In the genomic region with DNA sequence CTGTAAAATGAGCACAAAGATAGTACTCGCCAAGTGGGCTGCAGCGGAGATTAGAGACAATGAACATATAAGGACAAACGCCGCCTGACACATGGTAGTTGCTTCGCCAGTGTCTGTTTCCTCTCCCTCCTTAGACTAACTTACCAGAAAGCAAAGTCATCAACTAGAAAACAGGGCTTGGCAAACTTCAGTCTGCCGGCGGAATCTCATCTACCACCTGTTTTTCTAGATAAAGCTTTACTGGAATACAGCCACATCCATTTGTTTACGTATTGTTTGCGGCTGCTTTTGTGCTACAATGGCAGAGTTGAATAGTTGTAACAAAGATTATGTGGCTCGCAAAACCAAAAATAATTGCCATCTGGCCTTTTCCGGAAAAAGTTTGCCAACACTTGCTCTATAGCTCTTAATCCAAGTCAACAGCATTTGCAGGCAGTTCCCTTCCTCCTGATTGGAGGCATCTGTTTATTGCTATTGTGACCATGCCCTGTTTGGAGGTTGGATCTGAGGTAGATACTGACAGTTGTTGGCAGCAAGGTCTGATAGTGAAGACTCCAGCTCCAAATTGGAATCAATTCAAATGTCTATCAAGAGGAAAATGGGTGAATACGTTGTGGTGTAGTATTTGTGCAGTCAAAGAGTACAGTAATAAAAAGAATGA, we compare ENCODE assay signal across 16 cellular contexts.
DNase-seq lines count a peak whose midpoint lies in the region; ATAC-seq and TF ChIP-seq lines count a peak whose summit lies in the region.
"Had no signal": no experiment of that assay in that cellular context is flagged by ENCODE, and none has a peak within 500 bp of the region (broad histone marks: within the 10 kb centered on the region; RNA-seq: fewer than 3 reads in every experiment).

No MANE protein-coding gene starts in this region.

- no peaks in the 10 kb centered on the region for H3K4me1 Mint-ChIP-seq in endothelial cell (ENCODE audit: unreplicated experiment)

- no peaks in the 10 kb centered on the region for H3K36me3 Mint-ChIP-seq in endothelial cell (ENCODE audit: low read depth, unreplicated experiment)

- H3K27me3 ChIP-seq in gastrocnemius medialis, result no peaks in the 10 kb centered on the region

- H3K4me3 ChIP-seq in gastrocnemius medialis, result no peak overlapping the region
- H3K4me3 ChIP-seq: A549 had no signal

- DNase-seq in NCI-H1092 treated with DMSO at 0.1 percent for 48 hours (lab: John Stamatoyannopoulos, UW), result peak; percentile 51
- DNase-seq in NCI-H1092 (lab: John Stamatoyannopoulos, UW), result no peak
- peak; percentile 44 for DNase-seq in NCI-H1105 (lab: John Stamatoyannopoulos, UW)
- DNase-seq in OCI-M1 (lab: John Stamatoyannopoulos, UW), result peak; percentile 25
- DNase-seq in gastrocnemius medialis, result peak in 1 of 2 donors; percentile 13
- no peak for DNase-seq in endothelial cell (ENCODE audit: low spot score)
- DNase-seq: C1 segment of cervical spinal cord, HCEC 1CT, IMR-90, Kasumi-1, NCI-H1436, SHP77 treated with DMSO at 0.1 percent for 48 hours had no signal

- in situ Hi-C loops in gastrocnemius medialis (cut with MboI; ENCODE audit: low sequenced_read_pairs in 4 of 4), result no loop called here

- intact Hi-C loops in gastrocnemius medialis (cut with DNase I; ENCODE audit: low total_unique reads), result no loop called here

- H3K9me3 ChIP-seq in gastrocnemius medialis, result no peaks in the 10 kb centered on the region
- H3K9me3 ChIP-seq: A549 had no signal

- peak in 1 of 2 donors; percentile 72 for ATAC-seq in gastrocnemius medialis
- no peak for ATAC-seq in HG03135 (IDR thresholded peaks at IDR 0.05; ENCODE audit: unreplicated experiment)
- ATAC-seq in GM21737 (IDR thresholded peaks at IDR 0.05; ENCODE audit: unreplicated experiment), result no peak
- ATAC-seq: A549, SK-N-SH treated with all-trans-retinoic acid at 6 μM for 48 hours had no signal

- H3K9me3 Mint-ChIP-seq in endothelial cell (ENCODE audit: unreplicated experiment), result peaks cover 4% of the 10 kb centered on the region

- peaks cover 0 to 19% of the 10 kb centered on the region in 2 donors for H3K4me1 ChIP-seq in gastrocnemius medialis
- H3K4me1 ChIP-seq: A549 had no signal

- TF ChIP-seq CTCF in gastrocnemius medialis (IDR thresholded peaks at IDR 0.05 in 4 of 5, conservative IDR thresholded peaks at IDR 0.05 in 1 of 5), result no peak
- no peak for TF ChIP-seq CTCF in endothelial cell (IDR thresholded peaks at IDR 0.05; ENCODE audit: unreplicated experiment)

- H3K27ac Mint-ChIP-seq in endothelial cell (ENCODE audit: unreplicated experiment), result no peak overlapping the region

- TF ChIP-seq POLR2A in gastrocnemius medialis (IDR thresholded peaks at IDR 0.05), result no peak

- no peaks in the 10 kb centered on the region for H3K36me3 ChIP-seq in gastrocnemius medialis

- H3K4me3 Mint-ChIP-seq in endothelial cell (ENCODE audit: unreplicated experiment), result no peak overlapping the region

- H3K27me3 Mint-ChIP-seq in endothelial cell (ENCODE audit: unreplicated experiment), result no peaks in the 10 kb centered on the region

- peak overlapping the region in 3 of 4 donors; percentile 59 to 65 (median 63) for H3K27ac ChIP-seq in gastrocnemius medialis
- H3K27ac ChIP-seq: A549 had no signal

Comparison
In these comparisons a context has a peak if more than half of its experiments do, and no peak if none do; other contexts are left out.
1. DNase-seq: peak in NCI-H1092 treated with DMSO at 0.1 percent for 48 hours (single experiment), NCI-H1105 (single experiment) and OCI-M1 (single experiment); none in NCI-H1092 (single experiment) and endothelial cell (single experiment).